ENCODE assay signal across 28 cellular contexts in genomic region chr19:1560281-1560882, GRCh38. TPM values are rescaled to one million over a fixed set of nuclear protein-coding genes. Genes with fewer than 3 reads are reported as not detected.
"Had no signal": no experiment of that assay in that cellular context is flagged by ENCODE, and none has a peak within 500 bp of the region (broad histone marks: within the 10 kb centered on the region; RNA-seq: fewer than 3 reads in every experiment).

No MANE protein-coding gene starts in this region.

- H3K27ac ChIP-seq: breast epithelium, right lobe of liver, testis, uterus, WERI-Rb-1 had no signal

- H3K27me3 ChIP-seq: breast epithelium, right lobe of liver, testis, uterus had no signal

- DNase-seq: activated CD4-positive, alpha-beta memory T cell treated with anti-CD3 and anti-CD28 coated beads for 36 hours; activated CD4-positive, alpha-beta T cell treated with anti-CD3 and anti-CD28 coated beads, Interleukin-2, amount 10 ng/mL, durations not matched to agents 24 days and 14 days; activated CD8-positive, alpha-beta memory T cell treated with anti-CD3 and anti-CD28 coated beads, Interleukin-2, amount 50 U/mL, for 4 hours; activated gamma-delta T cell treated with Interleukin-2 at 50 U/mL for 16 hours; activated naive CD4-positive, alpha-beta T cell treated with anti-CD3 and anti-CD28 coated beads, Interleukin-2, amount 50 U/mL, for 16 hours; activated T-cell treated with anti-CD3 and anti-CD28 coated beads, Interleukin-2, amount 50 U/mL, for 1 hour; central memory CD4-positive, alpha-beta T cell; endodermal cell; foreskin fibroblast; head of caudate nucleus; hypothalamus; right lobe of liver; stimulated activated CD4-positive, alpha-beta T cell treated with anti-CD3 and anti-CD28 coated beads, Interleukin-2, amount 100 ng/mL, for 48 hours; stimulated activated naive CD8-positive, alpha-beta T cell treated with anti-CD3 and anti-CD28 coated beads, Interleukin-15, Interleukin-2, amounts not matched to agents 100 U/mL and 50 U/mL, for 24 hours; T-helper 17 cell; T1000; testis; uterus; WERI-Rb-1 had no signal

- H3K36me3 ChIP-seq: breast epithelium, right lobe of liver, uterus had no signal

- H3K4me1 ChIP-seq: breast epithelium, right lobe of liver, testis had no signal

- ATAC-seq: activated CD4-positive, CD25-positive, alpha-beta regulatory T cell treated with anti-CD3 and anti-CD28 coated beads, Interleukin-2, amount 50 U/mL, for 24 hours; activated T-helper 17 cell treated with anti-CD3 and anti-CD28 coated beads, Interleukin-2, amount 50 U/mL, for 72 hours; esophagus mucosa; naive thymus-derived CD8-positive, alpha-beta T cell; right lobe of liver; stimulated activated naive CD8-positive, alpha-beta T cell treated with anti-CD3 and anti-CD28 coated beads, Interleukin-15, Interleukin-2, amounts not matched to agents 100 U/mL and 50 U/mL, for 24 hours; T-helper 17 cell had no signal

- H3K4me3 ChIP-seq: breast epithelium, right lobe of liver, testis, uterus had no signal

- H3K9me3 ChIP-seq: breast epithelium, right lobe of liver, testis, uterus had no signal

RNA-seq across cellular contexts. Expression of gene PLK5, which starts 36.5 kb away (rescaled TPM):
- total RNA-seq: activated CD4-positive, alpha-beta memory T cell treated with anti-CD3 and anti-CD28 coated beads for 36 hours; activated CD4-positive, alpha-beta T cell treated with anti-CD3 and anti-CD28 coated beads, Interleukin-2, amount 10 ng/mL, durations not matched to agents 24 days and 14 days; activated CD8-positive, alpha-beta memory T cell treated with anti-CD3 and anti-CD28 coated beads for 36 hours; activated T-helper 17 cell treated with anti-CD3 and anti-CD28 coated beads, Interleukin-2, amount 50 U/mL, for 72 hours; esophagus mucosa; kidney epithelial cell; naive thymus-derived CD8-positive, alpha-beta T cell; renal cortical epithelial cell; right lobe of liver; skeletal muscle tissue; T-helper 17 cell had no signal
- polyA plus RNA-seq: naive thymus-derived CD8-positive, alpha-beta T cell had no signal
